Comparison of ENCODE assay signal across 8 cellular contexts in genomic region chr3:195634426-195635261, GRCh38. TPM values are rescaled to one million over a fixed set of nuclear protein-coding genes. Genes with fewer than 3 reads are reported as not detected.
DNase-seq lines count a peak whose midpoint lies in the region; ATAC-seq and TF ChIP-seq lines count a peak whose summit lies in the region.
"Not testable (repeated sequence)": the region's sequence is repeated elsewhere in the genome, so short reads cannot be mapped to it uniquely, and the experiment has no call there.

No MANE protein-coding gene starts in this region.

- not testable (repeated sequence) for H3K27me3 ChIP-seq in dorsolateral prefrontal cortex; liver (ENCODE audit: control insufficient read depth in 4 of 4, insufficient read depth in 4 of 4, low read length in 3 of 4)

- intact Hi-C loops in dorsolateral prefrontal cortex (cut with DNase I) = not testable (repeated sequence)

- H3K9me3 ChIP-seq in liver (ENCODE audit: control insufficient read depth in 4 of 4, low read length in 3 of 4) = not testable (repeated sequence)

- not testable (repeated sequence) for H3K9ac ChIP-seq in liver (ENCODE audit: low read depth in 1 of 2, low read length in 2 of 2)

- H3K27ac ChIP-seq in dorsolateral prefrontal cortex (peak overlapping the region in 16 of 59 donors; percentile 34 to 85 (median 68)), liver (ENCODE audit: low read depth in 1 of 2, low read length in 2 of 2) (peak overlapping the region in 1 of 2 donors; percentile 54)

- ATAC-seq in GM19328 (IDR thresholded peaks at IDR 0.05; ENCODE audit: unreplicated experiment) (peak; percentile 96), HG02840 (IDR thresholded peaks at IDR 0.05; ENCODE audit: low FRiP score, unreplicated experiment) (peak; percentile 85)

- not testable (repeated sequence) for TF ChIP-seq CTCF in AG09309 (IDR thresholded peaks at IDR 0.05; ENCODE audit: control insufficient read depth, insufficient read depth, low read depth, low read length, missing control alignments); dorsolateral prefrontal cortex (IDR thresholded peaks at IDR 0.05 in 54 of 56, conservative IDR thresholded peaks at IDR 0.05 in 2 of 56; ENCODE audit: low read depth in 1 of 56, partially characterized antibody in 56 of 56); liver (IDR thresholded peaks at IDR 0.05; ENCODE audit: low read depth, low read length, missing input control)

- not testable (repeated sequence) for H3K36me3 ChIP-seq in liver (ENCODE audit: control insufficient read depth in 4 of 4, insufficient read depth in 3 of 4, low read depth in 1 of 4, low read length in 3 of 4)

- not testable (repeated sequence) for H3K4me1 ChIP-seq in liver (ENCODE audit: control insufficient read depth in 4 of 4, insufficient read depth in 4 of 4, low read length in 3 of 4)

- TF ChIP-seq RAD21 in liver (IDR thresholded peaks at IDR 0.05) = not testable (repeated sequence)

- under 1% methylated on average over 11 of the region's 70 CpGs for WGBS in liver

- not testable (repeated sequence) for DNase-seq in AG09309 (ENCODE audit: low read depth); Jurkat, Clone E6-1 (ENCODE audit: low read depth, low spot score)
- DNase-seq in activated CD8-positive, alpha-beta memory T cell treated with anti-CD3 and anti-CD28 coated beads for 24 hours = peak; percentile 76
- DNase-seq in dorsolateral prefrontal cortex = peak in 2 of 10 donors; percentile 35 to 38
- DNase-seq in stimulated activated CD4-positive, alpha-beta T cell treated with anti-CD3 and anti-CD28 coated beads, Interleukin-12 subunit alpha, Interleukin-12 subunit beta, amount 100 ng/mL, for 4 hours = peak; percentile 56

- H3K4me3 ChIP-seq in AG09309 (ENCODE audit: control insufficient read depth, low read depth, low read length) (peak overlapping the region; percentile 45), dorsolateral prefrontal cortex (peak overlapping the region in 55 of 59 donors; percentile 38 to 78 (median 60)), liver (ENCODE audit: low read depth in 1 of 3, low read length in 3 of 3) (peak overlapping the region in 2 of 3 donors; percentile 36 to 37)
- peak overlapping the region; percentile 48 for H3K4me3 ChIP-seq in Jurkat, Clone E6-1 (ENCODE audit: low read length)

RNA-seq across cellular contexts. Expression of gene APOD, which starts 50.9 kb away (rescaled TPM):
- not detected for polyA plus RNA-seq in Jurkat, Clone E6-1 (2012; ENCODE audit: insufficient read depth, insufficient read length)
- total RNA-seq in dorsolateral prefrontal cortex (1,000 to 10,000 TPM in 1 of 120 experiments, 100 to 1,000 TPM in 119; 145 to 1,164 (median 402) TPM), liver (under 1 TPM in 1 of 2 donors, not detected in 1; 0.33 TPM)
- polyA plus RNA-seq in liver = 1 to 10 TPM in 1 of 2 donors, under 1 TPM in 1; 0.56 to 4.0 TPM

Comparison
In these comparisons a context has a peak if more than half of its experiments do, and no peak if none do; other contexts are left out.
1. RNA of gene APOD, which starts 50.9 kb away (total RNA-seq): 145 to 1,164 TPM in dorsolateral prefrontal cortex; 0.33 TPM in liver; every median in the first group is over 100 times any median in the second.
2. Peak in every context shown above with its lines, with median percentiles within 50 percentile points of each other: H3K4me3 ChIP-seq.